In genomic region chr3:172717493-172718088, GRCh38 we compare ENCODE assay signal across 9 cellular contexts. TPM values are rescaled to one million over a fixed set of nuclear protein-coding genes. Genes with fewer than 3 reads are reported as not detected.
DNase-seq lines count a peak whose midpoint lies in the region; ATAC-seq and TF ChIP-seq lines count a peak whose summit lies in the region.
"Had no signal": no experiment of that assay in that cellular context is flagged by ENCODE, and none has a peak within 500 bp of the region (broad histone marks: within the 10 kb centered on the region; RNA-seq: fewer than 3 reads in every experiment).

No MANE protein-coding gene starts in this region.

- H3K27ac ChIP-seq in C4-2B = no peak overlapping the region
- no peak overlapping the region for H3K27ac ChIP-seq in HCT116 (ENCODE audit: low read depth, low read length)
- H3K27ac ChIP-seq in Peyer's patch = no peak overlapping the region
- no peak overlapping the region for H3K27ac ChIP-seq in tibial nerve
- no peak overlapping the region for H3K27ac ChIP-seq in neuronal stem cell (replicated peaks; ENCODE audit: low read length)
- H3K27ac ChIP-seq: SJCRH30 had no signal

- CTCF ChIA-PET in HCT116 (lab: Charles Lee) = interaction anchor here (0.7 kb wide), 1 partner anchor 9 kb away, joined by 3 read pairs; no protein-coding TSS in a partner anchor

- H3K27me3 ChIP-seq in HCT116 (ENCODE audit: insufficient read depth, low read length) = no peaks in the 10 kb centered on the region
- no peaks in the 10 kb centered on the region for H3K27me3 ChIP-seq in Peyer's patch
- no peaks in the 10 kb centered on the region for H3K27me3 ChIP-seq in tibial nerve
- H3K27me3 ChIP-seq in neuronal stem cell (ENCODE audit: control insufficient read depth in 3 of 3, insufficient read depth in 3 of 3, low read depth in 1 of 3, low read length in 3 of 3) = peaks cover 0 to 7% (median 0%) of the 10 kb centered on the region in 3 experiments
- H3K27me3 ChIP-seq: SJCRH30 had no signal

- no peak overlapping the region for H2BK120ac ChIP-seq in neuronal stem cell (ENCODE audit: low read depth, low read length)

- TF ChIP-seq POLR2A in HCT116 (IDR thresholded peaks at IDR 0.05; ENCODE audit: borderline replicate concordance, extremely low read depth, insufficient read depth, insufficient read length) (no peak), Peyer's patch (IDR thresholded peaks at IDR 0.05) (no peak), tibial nerve (IDR thresholded peaks at IDR 0.05) (no peak)

- H3K23ac ChIP-seq in neuronal stem cell (ENCODE audit: low read depth, low read length, poor library complexity) = no peak overlapping the region

- intact Hi-C loops in HCT116 (cut with micrococcal nuclease) = no loop called here
- intact Hi-C loops in activated T-helper 1 cell treated with anti-CD3 and anti-CD28 coated beads, Interleukin-12 subunit alpha, Interleukin-12 subunit beta, Interleukin-2, Interleukin-4 antibody, amounts not matched to agents 30 ng/mL and 10 ng/mL and 1 ng/mL, durations not matched to agents 14 hours and 24 hours and 36 hours (cut with micrococcal nuclease) = no loop called here

- no peak overlapping the region for H3K27ac Mint-ChIP-seq in activated T-helper 1 cell treated with anti-CD3 and anti-CD28 coated beads, Interleukin-12 subunit alpha, Interleukin-12 subunit beta, Interleukin-2, Interleukin-4 antibody, amounts not matched to agents 30 ng/mL and 10 ng/mL and 1 ng/mL, durations not matched to agents 14 hours and 24 hours and 36 hours

- TF ChIP-seq CTCF in C4-2B (conservative IDR thresholded peaks at IDR 0.05) (peak; percentile 85), HCT116 (IDR thresholded peaks at IDR 0.05 in 2 of 3, conservative IDR thresholded peaks at IDR 0.05 in 1 of 3; ENCODE audit: borderline replicate concordance in 1 of 3, insufficient read depth in 1 of 3, low read depth in 2 of 3, low read length in 2 of 3) (peak; percentile 13 to 53 (median 46); a peak in 4 of 6 replicates), Peyer's patch (IDR thresholded peaks at IDR 0.05) (peak in 4 of 6 experiments; percentile 13 to 51 (median 46)), foreskin fibroblast (IDR thresholded peaks at IDR 0.05; ENCODE audit: low read depth, low read length) (peak; percentile 17), tibial nerve (IDR thresholded peaks at IDR 0.05) (no peak)

- H3K4ac ChIP-seq in neuronal stem cell (ENCODE audit: low read length) = no peak overlapping the region

- peak; percentile 22 for DNase-seq in HCT116 (ENCODE audit: low read depth, low spot score)
- no peak for DNase-seq in Peyer's patch
- DNase-seq in foreskin fibroblast = no peak
- no peak for DNase-seq in activated T-helper 1 cell treated with anti-CD3 and anti-CD28 coated beads, Interleukin-12 subunit alpha, Interleukin-12 subunit beta, Interleukin-2, Interleukin-4 antibody, amounts not matched to agents 30 ng/mL and 10 ng/mL and 1 ng/mL, durations not matched to agents 14 hours and 24 hours and 36 hours (ENCODE audit: low spot score)
- no peak for DNase-seq in tibial nerve (ENCODE audit: low spot score in 2 of 2)
- no peak for DNase-seq in neuronal stem cell (ENCODE audit: low spot score)
- DNase-seq: SJCRH30 had no signal

- H2AFZ ChIP-seq in HCT116 (ENCODE audit: low read depth, low read length, poor library complexity, severe bottlenecking) (peak overlapping the region; percentile 10), neuronal stem cell (ENCODE audit: low read length) (no peak overlapping the region)

- ATAC-seq in HCT116 (peak; percentile 75), HG02840 (IDR thresholded peaks at IDR 0.05; ENCODE audit: low FRiP score, unreplicated experiment) (no peak)

- no peaks in the 10 kb centered on the region for H3K79me1 ChIP-seq in neuronal stem cell (ENCODE audit: low read depth, low read length)

- POLR2A ChIA-PET in HCT116 (lab: Charles Lee) = no interaction called here

- H3K18ac ChIP-seq in neuronal stem cell (ENCODE audit: low read length) = no peak overlapping the region

- RAD21 ChIA-PET in HCT116 (lab: Charles Lee; ENCODE audit: low non-redundant PET in 1 of 2, low total read pairs in 2 of 2, uncharacterized antibody in 2 of 2, unreplicated experiment in 2 of 2) = no interaction called here

- no peak overlapping the region for H2AK5ac ChIP-seq in neuronal stem cell (ENCODE audit: low read depth, low read length)

- no peak overlapping the region for H2BK5ac ChIP-seq in neuronal stem cell (ENCODE audit: low read length)

- no peak overlapping the region for H3K9ac ChIP-seq in HCT116 (ENCODE audit: low read length)
- H3K9ac ChIP-seq in neuronal stem cell (ENCODE audit: low read depth, low read length, poor library complexity) = no peak overlapping the region

- H3K4me3 Mint-ChIP-seq in activated T-helper 1 cell treated with anti-CD3 and anti-CD28 coated beads, Interleukin-12 subunit alpha, Interleukin-12 subunit beta, Interleukin-2, Interleukin-4 antibody, amounts not matched to agents 30 ng/mL and 10 ng/mL and 1 ng/mL, durations not matched to agents 14 hours and 24 hours and 36 hours = no peak overlapping the region

- no peak overlapping the region for H3K14ac ChIP-seq in neuronal stem cell (ENCODE audit: low read length)

- H3K9me3 ChIP-seq in HCT116 (ENCODE audit: control insufficient read depth in 1 of 2, insufficient read depth in 1 of 2, low read depth in 1 of 2, low read length in 2 of 2) (peaks cover 0 to 7% of the 10 kb centered on the region in 2 experiments; a peak in 1 of 4 replicates), Peyer's patch (no peaks in the 10 kb centered on the region), tibial nerve (peaks cover 0 to 14% (median 0%) of the 10 kb centered on the region in 4 donors), neuronal stem cell (replicated peaks in 1 of 2; ENCODE audit: control insufficient read depth in 2 of 2, insufficient read depth in 1 of 2, low read depth in 1 of 2, low read length in 2 of 2) (peaks cover 1 to 12% of the 10 kb centered on the region in 2 donors)
- H3K9me3 ChIP-seq: SJCRH30 had no signal

- no peak overlapping the region for H4K8ac ChIP-seq in neuronal stem cell (ENCODE audit: low read depth, low read length)

- WGBS in tibial nerve, 2 donors = 75 to 79% methylated on average over 4 of the region's 4 CpGs
- no CpG with 5 or more reads among the region's 4 CpGs for WGBS in neuronal stem cell (ENCODE audit: extremely low coverage in 2 of 2, insufficient read length in 2 of 2, insufficient replicate concordance in 1 of 2), 2 donors

- no peaks in the 10 kb centered on the region for H3K36me3 Mint-ChIP-seq in activated T-helper 1 cell treated with anti-CD3 and anti-CD28 coated beads, Interleukin-12 subunit alpha, Interleukin-12 subunit beta, Interleukin-2, Interleukin-4 antibody, amounts not matched to agents 30 ng/mL and 10 ng/mL and 1 ng/mL, durations not matched to agents 14 hours and 24 hours and 36 hours (ENCODE audit: low read depth)

- H3K4me2 ChIP-seq in HCT116 (ENCODE audit: low read length) = no peak overlapping the region
- no peak overlapping the region for H3K4me2 ChIP-seq in neuronal stem cell (ENCODE audit: insufficient read depth, low read length, poor library complexity, severe bottlenecking)

- H3K4me3 ChIP-seq in HCT116 (replicated peaks in 1 of 2; ENCODE audit: low read depth in 1 of 2, low read length in 2 of 2) (no peak overlapping the region), Peyer's patch (no peak overlapping the region), foreskin fibroblast (ENCODE audit: low read depth in 1 of 2, low read length in 2 of 2) (no peak overlapping the region), tibial nerve (no peak overlapping the region), neuronal stem cell (ENCODE audit: low read length in 2 of 2) (no peak overlapping the region)
- H3K4me3 ChIP-seq: SJCRH30 had no signal

- H2BK12ac ChIP-seq in neuronal stem cell (ENCODE audit: low read length) = no peak overlapping the region

- TF ChIP-seq EP300 in tibial nerve (IDR thresholded peaks at IDR 0.05) = no peak

- H3K36me3 ChIP-seq in HCT116 (ENCODE audit: control insufficient read depth in 1 of 2, insufficient read depth in 2 of 2, low read length in 2 of 2) (no peaks in the 10 kb centered on the region), Peyer's patch (no peaks in the 10 kb centered on the region), tibial nerve (no peaks in the 10 kb centered on the region), neuronal stem cell (replicated peaks in 1 of 2; ENCODE audit: control insufficient read depth in 2 of 2, insufficient read depth in 2 of 2, low read length in 2 of 2) (no peaks in the 10 kb centered on the region)
- H3K36me3 ChIP-seq: SJCRH30 had no signal

- no peaks in the 10 kb centered on the region for H3K9me2 ChIP-seq in HCT116 (ENCODE audit: insufficient read depth)

- no peak overlapping the region for H4K91ac ChIP-seq in neuronal stem cell (ENCODE audit: low read depth, low read length, poor library complexity)

- H4K20me1 ChIP-seq in HCT116 (ENCODE audit: insufficient read depth) = no peaks in the 10 kb centered on the region

- no peaks in the 10 kb centered on the region for H3K4me1 Mint-ChIP-seq in activated T-helper 1 cell treated with anti-CD3 and anti-CD28 coated beads, Interleukin-12 subunit alpha, Interleukin-12 subunit beta, Interleukin-2, Interleukin-4 antibody, amounts not matched to agents 30 ng/mL and 10 ng/mL and 1 ng/mL, durations not matched to agents 14 hours and 24 hours and 36 hours (ENCODE audit: low read depth)

- H3K79me2 ChIP-seq in HCT116 (ENCODE audit: insufficient read depth, low read length) = no peaks in the 10 kb centered on the region

- no peak for TF ChIP-seq RAD21 in HCT116 (IDR thresholded peaks at IDR 0.05; ENCODE audit: low read depth)

- BruUV-seq in HCT116 (replicated peaks; lab: Mats Ljungman, UMichigan) = no TSS peak

- H3K9me3 Mint-ChIP-seq in activated T-helper 1 cell treated with anti-CD3 and anti-CD28 coated beads, Interleukin-12 subunit alpha, Interleukin-12 subunit beta, Interleukin-2, Interleukin-4 antibody, amounts not matched to agents 30 ng/mL and 10 ng/mL and 1 ng/mL, durations not matched to agents 14 hours and 24 hours and 36 hours = no peaks in the 10 kb centered on the region

- H2BK15ac ChIP-seq in neuronal stem cell (ENCODE audit: low read length) = no peak overlapping the region

- H3K4me1 ChIP-seq in HCT116 (ENCODE audit: control insufficient read depth in 1 of 2, insufficient read depth in 2 of 2, low read length in 2 of 2) (no peaks in the 10 kb centered on the region), Peyer's patch (no peaks in the 10 kb centered on the region), tibial nerve (no peaks in the 10 kb centered on the region), neuronal stem cell (ENCODE audit: control insufficient read depth in 2 of 2, insufficient read depth in 1 of 2, low read depth in 1 of 2, low read length in 2 of 2) (no peaks in the 10 kb centered on the region)
- H3K4me1 ChIP-seq: SJCRH30 had no signal

- peaks cover 21% of the 10 kb centered on the region for H3K27me3 Mint-ChIP-seq in activated T-helper 1 cell treated with anti-CD3 and anti-CD28 coated beads, Interleukin-12 subunit alpha, Interleukin-12 subunit beta, Interleukin-2, Interleukin-4 antibody, amounts not matched to agents 30 ng/mL and 10 ng/mL and 1 ng/mL, durations not matched to agents 14 hours and 24 hours and 36 hours (ENCODE audit: insufficient read depth)

RNA-seq across cellular contexts. Expression of gene NCEH1, which starts 6.7 kb away (rescaled TPM):
- 11.5 TPM for total RNA-seq in HCT116 (2021; ENCODE audit: unreplicated experiment)
- polyA plus RNA-seq in HCT116 (2012) = 7.3 and 8.3 TPM in 2 replicates
- 10 to 100 TPM in 2 of 4 donors, 1 to 10 TPM in 2; 6.6 to 15.8 (median 10.6) TPM for total RNA-seq in Peyer's patch
- 7.4 and 8.8 TPM in 2 replicates for total RNA-seq in activated T-helper 1 cell treated with anti-CD3 and anti-CD28 coated beads, Interleukin-12 subunit alpha, Interleukin-12 subunit beta, Interleukin-2, Interleukin-4 antibody, amounts not matched to agents 30 ng/mL and 10 ng/mL and 1 ng/mL, durations not matched to agents 14 hours and 24 hours and 36 hours
- total RNA-seq in tibial nerve = 10 to 100 TPM in 1 of 4 donors, 1 to 10 TPM in 3; 4.3 to 13.5 (median 5.5) TPM
- polyA plus RNA-seq in neuronal stem cell (2013, experiment 1 of 2) = 2.0 TPM
- 2.0 TPM for polyA plus RNA-seq in neuronal stem cell (2013, experiment 2 of 2)

RNA-seq across cellular contexts. Expression of gene ECT2, which starts 32.9 kb away (rescaled TPM):
- total RNA-seq in HCT116 (2021; ENCODE audit: unreplicated experiment) (95.6 TPM), Peyer's patch (10 to 100 TPM in 1 of 4 donors, 1 to 10 TPM in 3; 8.9 to 11.2 (median 9.8) TPM), tibial nerve (1 to 10 TPM; 3.1 to 9.0 (median 7.0) TPM)
- 20.8 and 31.4 TPM in 2 replicates for polyA plus RNA-seq in HCT116 (2012)
- 34.5 and 39.6 TPM in 2 replicates for total RNA-seq in activated T-helper 1 cell treated with anti-CD3 and anti-CD28 coated beads, Interleukin-12 subunit alpha, Interleukin-12 subunit beta, Interleukin-2, Interleukin-4 antibody, amounts not matched to agents 30 ng/mL and 10 ng/mL and 1 ng/mL, durations not matched to agents 14 hours and 24 hours and 36 hours
- 89.2 TPM for polyA plus RNA-seq in neuronal stem cell (2013, experiment 1 of 2)
- 86.2 TPM for polyA plus RNA-seq in neuronal stem cell (2013, experiment 2 of 2)

Comparison
In these comparisons a context has a peak if more than half of its experiments do, and no peak if none do; other contexts are left out.
1. CTCF ChIP-seq: peak in C4-2B (single experiment), HCT116 (3 of 3), Peyer's patch (4 of 6) and foreskin fibroblast (single experiment); none in tibial nerve (0 of 5).